In the genomic region with DNA sequence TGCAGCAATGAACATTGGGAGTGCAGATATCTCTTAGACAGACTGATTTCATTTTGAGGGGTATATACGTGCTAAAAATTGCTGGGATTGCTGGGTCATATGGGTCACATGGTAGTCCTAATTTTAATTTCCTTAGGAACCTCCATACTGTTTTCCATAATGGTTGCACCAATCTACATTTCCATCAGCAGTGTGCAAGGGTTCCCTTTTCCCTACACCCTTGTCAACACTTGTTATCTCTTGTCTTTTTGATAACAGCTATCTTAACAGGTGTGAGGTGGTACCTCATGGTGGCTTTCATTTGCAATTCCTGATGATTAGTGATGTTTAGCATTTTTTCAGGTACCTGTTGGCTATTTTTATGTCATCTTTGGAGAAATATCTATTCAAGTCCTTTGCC, we compare ENCODE assay signal across 1 cellular context.
TF ChIP-seq lines count a peak whose summit lies in the region.

No MANE protein-coding gene starts in this region.

TF ChIP-seq in HepG2, 621 proteins besides CTCF, POLR2A, EP300 and RAD21:
- peak; percentile 92 for TF ChIP-seq RBM22 (optimal IDR thresholded peaks at IDR 0.05; ENCODE audit: low read length)
- TF ChIP-seq NFKB2 (CRISPR knock-in tag; IDR thresholded peaks at IDR 0.05; ENCODE audit: borderline replicate concordance): no peak
- peak; percentile 38; the same call in 1 of the 2 replicates for TF ChIP-seq POLR2AphosphoS5 (IDR thresholded peaks at IDR 0.05; ENCODE audit: low read depth, low read length)
- TF ChIP-seq, protein P1, sequence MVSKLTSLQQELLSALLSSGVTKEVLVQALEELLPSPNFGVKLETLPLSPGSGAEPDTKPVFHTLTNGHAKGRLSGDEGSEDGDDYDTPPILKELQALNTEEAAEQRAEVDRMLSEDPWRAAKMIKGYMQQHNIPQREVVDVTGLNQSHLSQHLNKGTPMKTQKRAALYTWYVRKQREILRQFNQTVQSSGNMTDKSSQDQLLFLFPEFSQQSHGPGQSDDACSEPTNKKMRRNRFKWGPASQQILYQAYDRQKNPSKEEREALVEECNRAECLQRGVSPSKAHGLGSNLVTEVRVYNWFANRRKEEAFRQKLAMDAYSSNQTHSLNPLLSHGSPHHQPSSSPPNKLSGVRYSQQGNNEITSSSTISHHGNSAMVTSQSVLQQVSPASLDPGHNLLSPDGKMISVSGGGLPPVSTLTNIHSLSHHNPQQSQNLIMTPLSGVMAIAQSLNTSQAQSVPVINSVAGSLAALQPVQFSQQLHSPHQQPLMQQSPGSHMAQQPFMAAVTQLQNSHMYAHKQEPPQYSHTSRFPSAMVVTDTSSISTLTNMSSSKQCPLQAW (CRISPR knock-in tag; IDR thresholded peaks at IDR 0.05): no peak
